12 cellular contexts compared by ENCODE assay signal in the genomic region with DNA sequence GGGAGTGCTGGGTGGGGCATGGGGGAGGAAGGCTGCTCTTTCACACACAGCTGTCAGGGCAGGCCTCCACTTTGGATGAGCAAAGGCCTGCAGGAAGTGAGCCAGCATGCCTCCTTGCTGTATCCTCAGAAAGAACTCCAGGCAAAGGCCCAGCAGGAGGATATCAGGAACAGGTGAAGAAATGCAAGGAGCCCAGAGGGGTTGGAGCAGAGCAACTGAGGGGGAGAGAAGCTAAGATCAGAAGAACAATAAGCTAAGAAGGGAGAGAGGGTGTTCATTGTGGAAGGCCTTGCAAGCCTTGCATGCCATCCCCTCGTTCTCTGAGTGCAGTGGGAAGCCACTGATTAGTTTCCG.
A peak's percentile ranks its signal among the peaks of the same experiment; 100 is the strongest.
DNase-seq lines count a peak whose midpoint lies in the region; ATAC-seq and TF ChIP-seq lines count a peak whose summit lies in the region.
"Had no signal": no experiment of that assay in that cellular context is flagged by ENCODE, and none has a peak within 500 bp of the region (broad histone marks: within the 10 kb centered on the region; RNA-seq: fewer than 3 reads in every experiment).

No MANE protein-coding gene starts in this region.

- no peak overlapping the region for H2AFZ ChIP-seq in mesenchymal stem cell (ENCODE audit: low read depth, low read length)

- no peak overlapping the region for H4K8ac ChIP-seq in mesenchymal stem cell (ENCODE audit: low read length)

- peaks cover 0 to 2% (median 0%) of the 10 kb centered on the region in 7 donors for H3K9me3 Mint-ChIP-seq in CD4-positive, CD25-positive, alpha-beta regulatory T cell
- no peaks in the 10 kb centered on the region for H3K9me3 Mint-ChIP-seq in chondrocyte (ENCODE audit: low read depth)

- no peak overlapping the region for H2BK12ac ChIP-seq in mesenchymal stem cell (ENCODE audit: low read length in 2 of 2)

- H3K27me3 Mint-ChIP-seq in CD4-positive, CD25-positive, alpha-beta regulatory T cell: no peaks in the 10 kb centered on the region
- no peaks in the 10 kb centered on the region for H3K27me3 Mint-ChIP-seq in chondrocyte (ENCODE audit: low read depth)

- peaks cover 16% of the 10 kb centered on the region for H3K79me1 ChIP-seq in mesenchymal stem cell (replicated peaks; ENCODE audit: low read length, poor library complexity, severe bottlenecking)

- no peak overlapping the region for H2BK5ac ChIP-seq in mesenchymal stem cell (ENCODE audit: low read depth, low read length, poor library complexity, severe bottlenecking)

- no peak overlapping the region for H3K4ac ChIP-seq in mesenchymal stem cell (ENCODE audit: low read depth in 1 of 2, low read length in 2 of 2)

- peaks cover 21 to 43% (median 40%) of the 10 kb centered on the region in 4 donors for H3K4me1 Mint-ChIP-seq in CD4-positive, CD25-positive, alpha-beta regulatory T cell
- H3K4me1 Mint-ChIP-seq in chondrocyte (ENCODE audit: low read depth): peaks cover 29% of the 10 kb centered on the region

- no peak overlapping the region for H3K4me3 Mint-ChIP-seq in CD4-positive, CD25-positive, alpha-beta regulatory T cell
- no peak overlapping the region for H3K4me3 Mint-ChIP-seq in chondrocyte (ENCODE audit: unreplicated experiment)

- H3K4me3 ChIP-seq in CD4-positive, CD25-positive, alpha-beta regulatory T cell (ENCODE audit: low read depth, low read length): no peak overlapping the region
- no peak overlapping the region for H3K4me3 ChIP-seq in HUES64 (ENCODE audit: low read length)
- no peak overlapping the region for H3K4me3 ChIP-seq in mesenchymal stem cell (ENCODE audit: insufficient read depth in 1 of 2, low read depth in 1 of 2, low read length in 2 of 2)

- no peak for DNase-seq in CD4-positive, CD25-positive, alpha-beta regulatory T cell
- DNase-seq in chondrocyte (ENCODE audit: low spot score) (no peak), mesenchymal stem cell (no peak), GF-D8 (lab: John Stamatoyannopoulos, UW) (no peak), globus pallidus (ENCODE audit: low spot score) (no peak)
- DNase-seq in stimulated activated CD4-positive, alpha-beta T cell treated with anti-CD3 and anti-CD28 coated beads, Interleukin-2, amount 100 ng/mL, for 24 hours: no peak
- DNase-seq: DND-41, hypothalamus, NCI-H2171 treated with DMSO at 0.1 percent for 48 hours had no signal

- no peak overlapping the region for H3K4me2 ChIP-seq in mesenchymal stem cell (ENCODE audit: low read length, poor library complexity, severe bottlenecking)

- TF ChIP-seq CTCF in chondrocyte (IDR thresholded peaks at IDR 0.05): no peak

- no peak for ATAC-seq in CD4-positive, CD25-positive, alpha-beta regulatory T cell (ENCODE audit: low read depth in 2 of 2)
- no peak for ATAC-seq in GM18517 (IDR thresholded peaks at IDR 0.05; ENCODE audit: unreplicated experiment)
- ATAC-seq: activated CD4-positive, CD25-positive, alpha-beta regulatory T cell treated with anti-CD3 and anti-CD28 coated beads, Interleukin-2, amount 50 U/mL, for 24 hours had no signal

- peaks cover 25% of the 10 kb centered on the region for H3K36me3 Mint-ChIP-seq in CD4-positive, CD25-positive, alpha-beta regulatory T cell
- no peaks in the 10 kb centered on the region for H3K36me3 Mint-ChIP-seq in chondrocyte (ENCODE audit: low read depth)

- H2AK5ac ChIP-seq in mesenchymal stem cell (ENCODE audit: low read length, severe bottlenecking): no peak overlapping the region

- H3K36me3 ChIP-seq in CD4-positive, CD25-positive, alpha-beta regulatory T cell (ENCODE audit: control insufficient read depth, insufficient read depth, low read length): no peaks in the 10 kb centered on the region
- H3K36me3 ChIP-seq in HUES64 (ENCODE audit: insufficient read depth, low read length): no peaks in the 10 kb centered on the region
- peaks cover 0 to 48% of the 10 kb centered on the region in 2 experiments for H3K36me3 ChIP-seq in mesenchymal stem cell (ENCODE audit: control insufficient read depth in 1 of 2, insufficient read depth in 2 of 2, low read depth in 1 of 2, low read length in 2 of 2)

- H3K9ac ChIP-seq in HUES64 (ENCODE audit: low read depth, low read length): peak overlapping the region; percentile 3; the same call in 1 of the 2 replicates
- no peak overlapping the region for H3K9ac ChIP-seq in mesenchymal stem cell (ENCODE audit: low read length)

- H2BK120ac ChIP-seq in mesenchymal stem cell (ENCODE audit: low read depth, low read length): no peak overlapping the region

- no peak overlapping the region for H3K18ac ChIP-seq in mesenchymal stem cell (ENCODE audit: low read depth in 1 of 2, low read length in 2 of 2)

- H3K9me3 ChIP-seq in CD4-positive, CD25-positive, alpha-beta regulatory T cell (ENCODE audit: control insufficient read depth in 2 of 2, low read length in 2 of 2): no peaks in the 10 kb centered on the region
- H3K9me3 ChIP-seq in HUES64 (ENCODE audit: insufficient read depth, low read depth, low read length): no peaks in the 10 kb centered on the region
- H3K9me3 ChIP-seq in mesenchymal stem cell (ENCODE audit: control insufficient read depth, low read length): no peaks in the 10 kb centered on the region

- no peaks in the 10 kb centered on the region for H3K4me1 ChIP-seq in CD4-positive, CD25-positive, alpha-beta regulatory T cell (ENCODE audit: control insufficient read depth, insufficient read depth, low read length, poor library complexity, severe bottlenecking)
- H3K4me1 ChIP-seq in HUES64 (ENCODE audit: insufficient read depth, low read length) (peaks cover 29% of the 10 kb centered on the region), mesenchymal stem cell (ENCODE audit: control insufficient read depth, insufficient read depth, low read depth, low read length) (peaks cover 4% of the 10 kb centered on the region)

- peak overlapping the region in 1 of 2 experiments; percentile 2 for H3K14ac ChIP-seq in mesenchymal stem cell (ENCODE audit: low read length in 2 of 2)

- no peaks in the 10 kb centered on the region for H3K27me3 ChIP-seq in CD4-positive, CD25-positive, alpha-beta regulatory T cell (ENCODE audit: control insufficient read depth, insufficient read depth, low read length)
- no peaks in the 10 kb centered on the region for H3K27me3 ChIP-seq in HUES64 (ENCODE audit: insufficient read depth, low read length)
- no peaks in the 10 kb centered on the region for H3K27me3 ChIP-seq in mesenchymal stem cell (ENCODE audit: control insufficient read depth in 1 of 2, insufficient read depth in 1 of 2, low read length in 2 of 2)

- H2BK15ac ChIP-seq in mesenchymal stem cell (ENCODE audit: low read depth, poor library complexity, severe bottlenecking): no peak overlapping the region

- no peak overlapping the region for H3K23ac ChIP-seq in mesenchymal stem cell (ENCODE audit: low read length in 2 of 2)

- WGBS in HUES64: 11% methylated on average over 2 of the region's 2 CpGs
- WGBS in mesenchymal stem cell: 44% methylated on average over 2 of the region's 2 CpGs

- peak overlapping the region in 2 of 3 donors; percentile 74 to 76 for H3K27ac Mint-ChIP-seq in CD4-positive, CD25-positive, alpha-beta regulatory T cell
- peak overlapping the region; percentile 67 for H3K27ac Mint-ChIP-seq in chondrocyte (ENCODE audit: unreplicated experiment)

- no peak overlapping the region for H4K91ac ChIP-seq in mesenchymal stem cell (ENCODE audit: low read length)

- H3K27ac ChIP-seq in CD4-positive, CD25-positive, alpha-beta regulatory T cell (ENCODE audit: insufficient read depth, low read length, poor library complexity, severe bottlenecking): no peak overlapping the region
- peak overlapping the region; percentile 88 for H3K27ac ChIP-seq in HUES64 (ENCODE audit: low read depth, low read length)
- peak overlapping the region; percentile 15 for H3K27ac ChIP-seq in mesenchymal stem cell (ENCODE audit: low read length, poor library complexity, severe bottlenecking)
